In genomic region chr2:181822097-181822496, GRCh38 we compare ENCODE assay signal across 21 cellular contexts.
DNase-seq lines count a peak whose midpoint lies in the region; ATAC-seq, FAIRE-seq and TF ChIP-seq lines count a peak whose summit lies in the region.
"Had no signal": no experiment of that assay in that cellular context is flagged by ENCODE, and none has a peak within 500 bp of the region (broad histone marks: within the 10 kb centered on the region; RNA-seq: fewer than 3 reads in every experiment).

No MANE protein-coding gene starts in this region.

- no peak for TF ChIP-seq CTCF in HCT116 (IDR thresholded peaks at IDR 0.05 in 2 of 3, conservative IDR thresholded peaks at IDR 0.05 in 1 of 3; ENCODE audit: borderline replicate concordance in 1 of 3, insufficient read depth in 1 of 3, low read depth in 2 of 3, low read length in 2 of 3)
- TF ChIP-seq CTCF in K562 (IDR thresholded peaks at IDR 0.05 in 2 of 3, conservative IDR thresholded peaks at IDR 0.05 in 1 of 3; ENCODE audit: insufficient read depth in 2 of 3, low read depth in 1 of 3, low read length in 3 of 3), result no peak
- no peak for TF ChIP-seq CTCF in endothelial cell of umbilical vein (IDR thresholded peaks at IDR 0.05; ENCODE audit: extremely low read depth in 1 of 2, insufficient read depth in 1 of 2, low read depth in 1 of 2, low read length in 2 of 2)
- no peak for TF ChIP-seq CTCF in pancreas (IDR thresholded peaks at IDR 0.05)
- no peak for TF ChIP-seq CTCF in breast epithelium (IDR thresholded peaks at IDR 0.05)

- H4K20me1 ChIP-seq in HCT116 (ENCODE audit: insufficient read depth) (no peaks in the 10 kb centered on the region), K562 (replicated peaks; ENCODE audit: control insufficient read depth, insufficient read depth, low read length) (no peaks in the 10 kb centered on the region), endothelial cell of umbilical vein (replicated peaks; ENCODE audit: control insufficient read depth, extremely low read depth, insufficient read depth, low read length) (no peaks in the 10 kb centered on the region)
- H4K20me1 ChIP-seq: BLaER1 treated with 17β-estradiol and CSF1 and Interleukin-3, amounts not matched to agents 10 nM and 100 nM had no signal

- DNase-seq in HCT116 (ENCODE audit: low read depth, low spot score) (no peak), K562 (ENCODE audit: extremely low read depth in 1 of 4, low spot score in 3 of 4) (no peak), endothelial cell of umbilical vein (ENCODE audit: low read depth, low spot score) (no peak), pancreas (peak in 2 of 6 donors; percentile 39 to 48), occipital lobe (lab: John Stamatoyannopoulos, UW) (no peak), breast epithelium (ENCODE audit: low spot score in 2 of 2) (no peak)
- DNase-seq: BE2C; CD4-positive, alpha-beta T cell; CD8-positive, alpha-beta memory T cell; DMS 273 treated with DMSO at 0.1 percent for 48 hours; DMS79; EL; GDM1 had no signal

- no peaks in the 10 kb centered on the region for H3K9me1 ChIP-seq in K562 (ENCODE audit: control insufficient read depth, insufficient read depth, low read length)
- H3K9me1 ChIP-seq in endothelial cell of umbilical vein (replicated peaks; ENCODE audit: control insufficient read depth, extremely low read depth, insufficient read depth, low read length), result no peaks in the 10 kb centered on the region

- H3K4me1 ChIP-seq in HCT116 (ENCODE audit: control insufficient read depth in 1 of 2, insufficient read depth in 2 of 2, low read length in 2 of 2), result peaks cover 38 to 69% of the 10 kb centered on the region in 2 experiments
- no peaks in the 10 kb centered on the region; a peak in 1 of 5 replicates for H3K4me1 ChIP-seq in K562 (replicated peaks in 1 of 2; ENCODE audit: control insufficient read depth in 2 of 2, insufficient read depth in 2 of 2, low read length in 2 of 2)
- peaks cover 5% of the 10 kb centered on the region for H3K4me1 ChIP-seq in endothelial cell of umbilical vein (ENCODE audit: control insufficient read depth, extremely low read depth, insufficient read depth, low read length)
- H3K4me1 ChIP-seq in pancreas, result peaks cover 39 to 53% (median 46%) of the 10 kb centered on the region in 3 donors
- H3K4me1 ChIP-seq in breast epithelium, result no peaks in the 10 kb centered on the region
- H3K4me1 ChIP-seq: BE2C; BLaER1 treated with 17β-estradiol and CSF1 and Interleukin-3, amounts not matched to agents 10 nM and 100 nM had no signal

- RAD21 ChIA-PET in HCT116 (lab: Charles Lee; ENCODE audit: low non-redundant PET in 1 of 2, low total read pairs in 2 of 2, uncharacterized antibody in 2 of 2, unreplicated experiment in 2 of 2), result no interaction called here

- TF ChIP-seq POLR2A in HCT116 (IDR thresholded peaks at IDR 0.05; ENCODE audit: borderline replicate concordance, extremely low read depth, insufficient read depth, insufficient read length) (no peak), K562 (conservative IDR thresholded peaks at IDR 0.05) (no peak), endothelial cell of umbilical vein (IDR thresholded peaks at IDR 0.05; ENCODE audit: low read depth, low read length) (no peak), breast epithelium (IDR thresholded peaks at IDR 0.05) (no peak)

- POLR2A ChIA-PET in HCT116 (lab: Charles Lee), result interaction anchor here (1.1 to 1.9 kb wide), 2 partner anchors 10 to 73 kb away, joined by 4 to 6 read pairs; no protein-coding TSS in a partner anchor
- POLR2A ChIA-PET in K562 (lab: Yijun Ruan, JAX), result interaction anchor here (1.7 kb wide), 1 partner anchor 11 kb away, joined by 3 read pairs; no protein-coding TSS in a partner anchor
- POLR2A ChIA-PET in endothelial cell of umbilical vein (lab: Charles Lee), result no interaction called here

- 17% methylated on average over 5 of the region's 5 CpGs for WGBS in K562 (ENCODE audit: insufficient coverage, low coverage, missing lambda C conversion rate)
- 52 to 53% methylated on average over 5 of the region's 5 CpGs for WGBS in pancreas, 2 donors

- no peaks in the 10 kb centered on the region for H3K27me3 ChIP-seq in HCT116 (ENCODE audit: insufficient read depth, low read length)
- H3K27me3 ChIP-seq in K562 (ENCODE audit: control insufficient read depth in 2 of 2, insufficient read depth in 2 of 2, low read length in 2 of 2), result no peaks in the 10 kb centered on the region
- H3K27me3 ChIP-seq in endothelial cell of umbilical vein (ENCODE audit: control insufficient read depth in 2 of 2, insufficient read depth in 2 of 2, low read length in 2 of 2), result no peaks in the 10 kb centered on the region
- H3K27me3 ChIP-seq in pancreas, result no peaks in the 10 kb centered on the region
- H3K27me3 ChIP-seq in breast epithelium, result no peaks in the 10 kb centered on the region
- H3K27me3 ChIP-seq: BE2C; BLaER1 treated with 17β-estradiol and CSF1 and Interleukin-3, amounts not matched to agents 10 nM and 100 nM had no signal

- H2AFZ ChIP-seq in HCT116 (ENCODE audit: low read depth, low read length, poor library complexity, severe bottlenecking), result peak overlapping the region; percentile 19
- H2AFZ ChIP-seq in K562 (ENCODE audit: low read depth, low read length), result 0 out of 2 replicates have a peak overlapping the region, but pooled peaks have one; percentile 25
- peak overlapping the region; percentile 12 for H2AFZ ChIP-seq in endothelial cell of umbilical vein (ENCODE audit: low read depth, low read length)
- H2AFZ ChIP-seq: GM23338 had no signal

- no peaks in the 10 kb centered on the region for H3K9me3 ChIP-seq in HCT116 (ENCODE audit: control insufficient read depth in 1 of 2, insufficient read depth in 1 of 2, low read depth in 1 of 2, low read length in 2 of 2)
- no peaks in the 10 kb centered on the region for H3K9me3 ChIP-seq in K562 (replicated peaks; ENCODE audit: control insufficient read depth, insufficient read depth, low read depth, low read length)
- no peaks in the 10 kb centered on the region for H3K9me3 ChIP-seq in endothelial cell of umbilical vein (replicated peaks; ENCODE audit: control insufficient read depth, insufficient read depth, low read length)
- H3K9me3 ChIP-seq in pancreas, result no peaks in the 10 kb centered on the region
- H3K9me3 ChIP-seq in breast epithelium, result no peaks in the 10 kb centered on the region
- H3K9me3 ChIP-seq: BE2C; BLaER1 treated with 17β-estradiol and CSF1 and Interleukin-3, amounts not matched to agents 10 nM and 100 nM; HAP-1 had no signal

- H3K9me2 ChIP-seq in HCT116 (ENCODE audit: insufficient read depth), result no peaks in the 10 kb centered on the region; the same call in 1 of the 2 replicates

- H3K79me2 ChIP-seq in HCT116 (ENCODE audit: insufficient read depth, low read length) (no peaks in the 10 kb centered on the region), K562 (ENCODE audit: control insufficient read depth, insufficient read depth, low read length) (no peaks in the 10 kb centered on the region), endothelial cell of umbilical vein (ENCODE audit: control insufficient read depth, insufficient read depth, low read length) (no peaks in the 10 kb centered on the region)

- TF ChIP-seq RAD21 in HCT116 (IDR thresholded peaks at IDR 0.05; ENCODE audit: low read depth), result no peak
- TF ChIP-seq RAD21 in K562 (CRISPR knock-in tag; conservative IDR thresholded peaks at IDR 0.05 in 1 of 2, IDR thresholded peaks at IDR 0.05 in 1 of 2), result no peak

- H3K4me2 ChIP-seq in HCT116 (ENCODE audit: low read length), result no peak overlapping the region
- no peak overlapping the region for H3K4me2 ChIP-seq in K562 (ENCODE audit: insufficient read depth, low read length)
- no peak overlapping the region for H3K4me2 ChIP-seq in endothelial cell of umbilical vein (ENCODE audit: insufficient read depth, low read length)
- H3K4me2 ChIP-seq: BLaER1 treated with 17β-estradiol and CSF1 and Interleukin-3, amounts not matched to agents 10 nM and 100 nM; GM23338 had no signal

- H3K4me3 ChIP-seq in HCT116 (replicated peaks in 1 of 2; ENCODE audit: low read depth in 1 of 2, low read length in 2 of 2) (no peak overlapping the region), K562 (no peak overlapping the region), endothelial cell of umbilical vein (replicated peaks in 1 of 3; ENCODE audit: insufficient read depth in 1 of 3, low read depth in 1 of 3, low read length in 3 of 3) (no peak overlapping the region), pancreas (no peak overlapping the region), breast epithelium (no peak overlapping the region)
- H3K4me3 ChIP-seq: BLaER1 treated with 17β-estradiol and CSF1 and Interleukin-3, amounts not matched to agents 10 nM and 100 nM; GM12878; GM23338; HAP-1 had no signal

- ATAC-seq in HCT116 (no peak), K562 (no peak), pancreas (peak; percentile 71 to 75 (median 74)), GM18861 (IDR thresholded peaks at IDR 0.05; ENCODE audit: unreplicated experiment) (no peak)
- ATAC-seq: GM12878, GM23338 had no signal

- no peaks in the 10 kb centered on the region for H3K36me3 ChIP-seq in HCT116 (ENCODE audit: control insufficient read depth in 1 of 2, insufficient read depth in 2 of 2, low read length in 2 of 2)
- H3K36me3 ChIP-seq in K562 (ENCODE audit: control insufficient read depth, insufficient read depth, low read length), result no peaks in the 10 kb centered on the region
- H3K36me3 ChIP-seq in endothelial cell of umbilical vein (ENCODE audit: control insufficient read depth in 2 of 2, extremely low read depth in 1 of 2, insufficient read depth in 2 of 2, low read length in 2 of 2), result no peaks in the 10 kb centered on the region
- H3K36me3 ChIP-seq in pancreas, result no peaks in the 10 kb centered on the region
- no peaks in the 10 kb centered on the region for H3K36me3 ChIP-seq in breast epithelium
- H3K36me3 ChIP-seq: BE2C; BLaER1 treated with 17β-estradiol and CSF1 and Interleukin-3, amounts not matched to agents 10 nM and 100 nM; HAP-1 had no signal

- BruUV-seq in HCT116 (replicated peaks; lab: Mats Ljungman, UMichigan) (no TSS peak), K562 (replicated peaks; lab: Mats Ljungman, UMichigan) (no TSS peak), endothelial cell of umbilical vein (replicated peaks; lab: Mats Ljungman, UMichigan) (no TSS peak)

- intact Hi-C loops in HCT116 (cut with micrococcal nuclease), result loop anchor here (5.0 kb wide), 1 partner anchor 35 kb away; no protein-coding TSS in a partner anchor
- intact Hi-C loops in K562 (cut with micrococcal nuclease), result no loop called here
- intact Hi-C loops in endothelial cell of umbilical vein (cut with micrococcal nuclease), result no loop called here
- intact Hi-C loops in pancreas (cut with DNase I), result no loop called here
- intact Hi-C loops in breast epithelium (cut with DNase I; ENCODE audit: low total_unique reads), result no loop called here

- no peak overlapping the region for H3K27ac ChIP-seq in HCT116 (ENCODE audit: low read depth, low read length)
- no peak overlapping the region for H3K27ac ChIP-seq in K562 (ENCODE audit: extremely low read depth, low read depth, low read length)
- no peak overlapping the region for H3K27ac ChIP-seq in endothelial cell of umbilical vein (ENCODE audit: insufficient read depth, low read depth, low read length)
- H3K27ac ChIP-seq in pancreas, result peak overlapping the region in 3 of 4 donors; percentile 13 to 78 (median 72)
- no peak overlapping the region for H3K27ac ChIP-seq in breast epithelium
- H3K27ac ChIP-seq: 22Rv1; BLaER1 treated with 17β-estradiol and CSF1 and Interleukin-3, amounts not matched to agents 10 nM and 100 nM had no signal

- H3K9ac ChIP-seq in HCT116 (ENCODE audit: low read length) (no peak overlapping the region), K562 (ENCODE audit: insufficient read depth in 1 of 2, low read depth in 2 of 2, low read length in 2 of 2) (no peak overlapping the region), endothelial cell of umbilical vein (replicated peaks; ENCODE audit: extremely low read depth, insufficient read depth, low read length) (no peak overlapping the region)
- H3K9ac ChIP-seq: BLaER1 treated with 17β-estradiol and CSF1 and Interleukin-3, amounts not matched to agents 10 nM and 100 nM had no signal

- CTCF ChIA-PET in HCT116 (lab: Charles Lee) (interaction anchor here (1.0 kb wide), 1 partner anchor 84 kb away, joined by 3 read pairs; no protein-coding TSS in a partner anchor), K562 (lab: Yijun Ruan, JAX; ENCODE audit: low intra/inter-chr PET ratio) (no interaction called here), endothelial cell of umbilical vein (lab: Charles Lee) (no interaction called here)

- no peak for FAIRE-seq in K562 (lab: Jason Lieb, UNC)
- no peak for FAIRE-seq in endothelial cell of umbilical vein (lab: Jason Lieb, UNC)
- FAIRE-seq in pancreas (lab: Jason Lieb, UNC), result no peak
- FAIRE-seq: A204.1, D721Med, GM12878 had no signal

- TF ChIP-seq EP300 in K562 (IDR thresholded peaks at IDR 0.05; ENCODE audit: low read length), result no peak

- dilution Hi-C loops in endothelial cell of umbilical vein (cut with MboI; ENCODE audit: extremely low pct_ligation_motif_present, low sequenced_read_pairs), result no loop called here

- in situ Hi-C loops in K562 (cut with MboI), result no loop called here

Comparison
In these comparisons a context has a peak if more than half of its experiments do, and no peak if none do; other contexts are left out.
1. ATAC-seq: peak in pancreas (4 of 4); none in HCT116 (single experiment), K562 (single experiment) and GM18861 (single experiment).
2. H3K27ac ChIP-seq: peak in pancreas (3 of 4); none in HCT116 (single experiment), K562 (single experiment), endothelial cell of umbilical vein (single experiment) and breast epithelium (0 of 2).
3. Peak in every context shown above with its lines, with median percentiles within 50 percentile points of each other: H2AFZ ChIP-seq.